ENCODE assay signal across 14 cellular contexts in the genomic region with DNA sequence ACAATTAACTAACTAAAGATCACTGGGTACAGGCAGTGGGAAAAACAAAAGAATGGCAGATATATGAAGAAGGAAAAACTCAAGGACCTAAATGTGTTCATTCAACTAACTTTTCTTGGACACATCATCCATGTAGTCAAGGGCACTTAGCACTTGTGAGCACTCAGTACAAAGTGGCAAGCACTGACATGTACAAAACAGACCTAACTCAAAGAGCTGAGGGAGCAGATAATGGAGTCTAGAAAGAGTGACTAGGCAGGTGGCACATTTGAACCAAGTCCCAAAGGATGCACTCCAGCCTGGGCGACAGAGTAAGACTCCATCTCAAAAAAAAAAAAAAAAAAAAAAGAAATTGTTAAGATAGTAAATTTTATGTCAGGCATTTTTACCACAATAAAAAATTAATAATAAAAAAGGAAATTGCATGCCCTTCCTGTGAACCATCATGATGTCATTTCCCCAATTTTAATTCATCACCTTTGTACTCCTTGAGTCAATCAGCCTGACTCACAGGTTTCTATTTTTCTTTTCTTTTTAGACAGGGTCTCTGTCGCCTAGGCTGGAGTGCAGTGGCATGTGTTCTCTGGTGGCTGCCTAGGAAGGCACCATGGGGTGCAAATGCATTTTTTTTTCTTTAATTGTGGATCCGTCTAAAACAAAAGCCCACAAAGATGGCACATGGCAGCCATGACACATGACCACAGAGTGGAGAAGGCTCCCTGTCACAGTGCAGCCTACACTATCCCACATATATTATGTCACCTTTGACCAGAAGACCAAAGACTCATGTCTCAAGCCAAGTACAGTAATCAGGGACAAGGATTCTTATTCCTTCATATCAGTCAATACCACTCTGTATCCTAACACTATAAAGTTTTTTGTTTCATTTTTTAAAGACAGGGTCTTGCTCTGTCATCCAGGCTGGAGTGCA.
DNase-seq lines count a peak whose midpoint lies in the region; ATAC-seq, FAIRE-seq and TF ChIP-seq lines count a peak whose summit lies in the region.
"Had no signal": no experiment of that assay in that cellular context is flagged by ENCODE, and none has a peak within 500 bp of the region (broad histone marks: within the 10 kb centered on the region; RNA-seq: fewer than 3 reads in every experiment).

No MANE protein-coding gene starts in this region.

- TF ChIP-seq POLR2A in GM12891 (IDR thresholded peaks at IDR 0.05; ENCODE audit: low read depth, low read length): no peak
- TF ChIP-seq POLR2A in upper lobe of left lung (IDR thresholded peaks at IDR 0.05): no peak

- no peak overlapping the region for H3K4me3 ChIP-seq in upper lobe of left lung
- H3K4me3 ChIP-seq: adrenal gland had no signal

- no peaks in the 10 kb centered on the region for H3K4me1 ChIP-seq in upper lobe of left lung
- H3K4me1 ChIP-seq: adrenal gland had no signal

- 74 to 91% methylated on average over 3 of the region's 3 CpGs for WGBS in upper lobe of left lung, 2 donors

- TF ChIP-seq CTCF in upper lobe of left lung (IDR thresholded peaks at IDR 0.05): no peak

- no peak for TF ChIP-seq EP300 in upper lobe of left lung (IDR thresholded peaks at IDR 0.05)

- H3K27ac ChIP-seq in epithelial cell of prostate (peak overlapping the region; percentile 89), upper lobe of left lung (no peak overlapping the region)
- H3K27ac ChIP-seq: 22Rv1, adrenal gland had no signal

- DNase-seq in NCI-H2171 treated with DMSO at 0.1 percent for 48 hours (lab: John Stamatoyannopoulos, UW): peak; percentile 8
- no peak for DNase-seq in NCI-H2171 (lab: John Stamatoyannopoulos, UW)
- no peak for DNase-seq in GM12891 (ENCODE audit: insufficient read length, low spot score)
- peak; percentile 16 for DNase-seq in RPMI7951 (ENCODE audit: low read depth)
- peak; percentile 27 for DNase-seq in epithelial cell of prostate (ENCODE audit: low read depth, low spot score)
- no peak for DNase-seq in upper lobe of left lung
- no peak for DNase-seq in hypothalamus (lab: John Stamatoyannopoulos, UW)
- DNase-seq in SK-N-DZ (ENCODE audit: low spot score): no peak
- DNase-seq: activated CD4-positive, alpha-beta T cell treated with anti-CD3 and anti-CD28 coated beads, Interleukin-2, amount 50 U/mL, for 4 hours; adrenal gland; COR-L47; natural killer cell; NCI-H446 had no signal

- peak; percentile 76 for FAIRE-seq in GM12891 (lab: Jason Lieb, UNC)

- no peak for ATAC-seq in upper lobe of left lung (ENCODE audit: low FRiP score in 2 of 2)
- ATAC-seq: natural killer cell had no signal

- H3K36me3 ChIP-seq in upper lobe of left lung: no peaks in the 10 kb centered on the region
- H3K36me3 ChIP-seq: adrenal gland had no signal

- no peaks in the 10 kb centered on the region for H3K9me3 ChIP-seq in upper lobe of left lung
- H3K9me3 ChIP-seq: adrenal gland had no signal

- H3K27me3 ChIP-seq in upper lobe of left lung: no peaks in the 10 kb centered on the region
- H3K27me3 ChIP-seq: adrenal gland had no signal

TF ChIP-seq in GM12891, 5 proteins besides CTCF, POLR2A, EP300 and RAD21:
- TF ChIP-seq POLR2AphosphoS5 (IDR thresholded peaks at IDR 0.05; ENCODE audit: low read depth, low read length) (no peak), SPI1 (IDR thresholded peaks at IDR 0.05; ENCODE audit: low read depth, low read length) (no peak), POU2F2 (IDR thresholded peaks at IDR 0.05; ENCODE audit: low read depth, low read length) (no peak), PAX5 (IDR thresholded peaks at IDR 0.05; ENCODE audit: insufficient read depth, low read length, severe bottlenecking) (no peak), TAF1 (IDR thresholded peaks at IDR 0.05; ENCODE audit: low read depth, low read length) (no peak)

Comparison
In these comparisons a context has a peak if more than half of its experiments do, and no peak if none do; other contexts are left out.
1. DNase-seq: peak in NCI-H2171 treated with DMSO at 0.1 percent for 48 hours (single experiment), RPMI7951 (single experiment) and epithelial cell of prostate (single experiment); none in NCI-H2171 (single experiment), GM12891 (single experiment), upper lobe of left lung (0 of 2), hypothalamus (0 of 51) and SK-N-DZ (single experiment).